13 cellular contexts compared by ENCODE assay signal in the genomic region with DNA sequence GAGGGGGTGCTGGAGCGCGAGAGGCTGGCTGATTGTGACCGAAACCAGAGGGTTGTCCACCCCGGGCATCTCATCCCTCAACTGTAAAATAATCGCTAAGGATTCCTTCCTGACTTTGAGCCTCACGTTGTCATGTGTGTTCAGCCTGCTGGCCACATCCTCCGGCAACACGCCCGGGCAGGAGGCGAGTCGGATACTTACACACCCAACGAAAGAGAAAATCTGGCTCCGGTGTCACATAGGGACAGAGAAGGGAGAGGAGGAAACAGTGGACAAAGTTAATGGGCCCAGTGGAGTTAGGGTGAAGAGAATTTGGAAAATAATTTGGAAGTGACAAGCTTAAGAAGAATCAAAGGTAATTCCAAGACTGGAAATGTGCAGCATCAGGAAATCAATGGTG. TPM values are rescaled to one million over a fixed set of nuclear protein-coding genes. Genes with fewer than 3 reads are reported as not detected.
DNase-seq lines count a peak whose midpoint lies in the region; ATAC-seq and TF ChIP-seq lines count a peak whose summit lies in the region.
"Had no signal": no experiment of that assay in that cellular context is flagged by ENCODE, and none has a peak within 500 bp of the region (broad histone marks: within the 10 kb centered on the region; RNA-seq: fewer than 3 reads in every experiment).

No MANE protein-coding gene starts in this region.

- peak overlapping the region; percentile 51 for H3K4me3 Mint-ChIP-seq in activated naive CD8-positive, alpha-beta T cell treated with anti-CD3 and anti-CD28 coated beads, Interleukin-2, amount 50 U/mL, for 24 hours
- H3K4me3 Mint-ChIP-seq in naive thymus-derived CD4-positive, alpha-beta T cell, result peak overlapping the region; percentile 66 to 87 (median 80)

- H3K27me3 ChIP-seq in heart right ventricle (peaks cover 51 to 98% (median 93%) of the 10 kb centered on the region in 7 donors), upper lobe of right lung (peaks cover 89% of the 10 kb centered on the region)
- peaks cover 12 to 42% of the 10 kb centered on the region in 2 donors for H3K27me3 ChIP-seq in naive thymus-derived CD4-positive, alpha-beta T cell (ENCODE audit: control insufficient read depth in 2 of 2, insufficient read depth in 2 of 2, low read length in 2 of 2)

- H3K4me3 ChIP-seq in heart right ventricle (peak overlapping the region in 8 of 10 donors; percentile 28 to 52 (median 46)), upper lobe of right lung (peak overlapping the region; percentile 38)
- H3K4me3 ChIP-seq in naive thymus-derived CD4-positive, alpha-beta T cell (ENCODE audit: low read length), result peak overlapping the region; percentile 28

- DNase-seq in heart right ventricle (no peak), Right ventricle myocardium inferior (ENCODE audit: missing footprints) (no peak), upper lobe of right lung (no peak), cortex of kidney (lab: John Stamatoyannopoulos, UW) (no peak)
- DNase-seq in activated naive CD8-positive, alpha-beta T cell treated with anti-CD3 and anti-CD28 coated beads, Interleukin-2, amount 50 U/mL, for 24 hours, result no peak
- DNase-seq in naive thymus-derived CD4-positive, alpha-beta T cell, result no peak
- DNase-seq: AML-193, SIG-M5 had no signal

- H3K4me1 ChIP-seq in heart right ventricle (peaks cover 8 to 34% (median 29%) of the 10 kb centered on the region in 9 donors), upper lobe of right lung (peaks cover 14% of the 10 kb centered on the region)
- peaks cover 10 to 32% of the 10 kb centered on the region in 2 donors for H3K4me1 ChIP-seq in naive thymus-derived CD4-positive, alpha-beta T cell (ENCODE audit: control insufficient read depth in 2 of 2, insufficient read depth in 2 of 2, low read length in 2 of 2)

- peaks cover 8% of the 10 kb centered on the region for H3K36me3 Mint-ChIP-seq in activated naive CD8-positive, alpha-beta T cell treated with anti-CD3 and anti-CD28 coated beads, Interleukin-2, amount 50 U/mL, for 24 hours (ENCODE audit: low read depth)
- peaks cover 0 to 13% (median 4%) of the 10 kb centered on the region in 5 donors for H3K36me3 Mint-ChIP-seq in naive thymus-derived CD4-positive, alpha-beta T cell

- no peaks in the 10 kb centered on the region for H3K36me3 ChIP-seq in heart right ventricle
- H3K36me3 ChIP-seq in naive thymus-derived CD4-positive, alpha-beta T cell (ENCODE audit: control insufficient read depth in 2 of 3, insufficient read depth in 3 of 3, low read length in 3 of 3), result no peaks in the 10 kb centered on the region
- no peaks in the 10 kb centered on the region for H3K36me3 ChIP-seq in upper lobe of right lung

- no peak overlapping the region for H3K27ac Mint-ChIP-seq in activated naive CD8-positive, alpha-beta T cell treated with anti-CD3 and anti-CD28 coated beads, Interleukin-2, amount 50 U/mL, for 24 hours
- H3K27ac Mint-ChIP-seq in naive thymus-derived CD4-positive, alpha-beta T cell, result peak overlapping the region in 2 of 9 donors; percentile 36 to 72

- no peaks in the 10 kb centered on the region for H3K9me3 Mint-ChIP-seq in activated naive CD8-positive, alpha-beta T cell treated with anti-CD3 and anti-CD28 coated beads, Interleukin-2, amount 50 U/mL, for 24 hours
- H3K9me3 Mint-ChIP-seq in naive thymus-derived CD4-positive, alpha-beta T cell, result peaks cover 0 to 6% (median 0%) of the 10 kb centered on the region in 11 donors

- ATAC-seq in heart right ventricle (no peak), Right ventricle myocardium inferior (no peak), upper lobe of right lung (no peak), HG03095 (IDR thresholded peaks at IDR 0.05; ENCODE audit: unreplicated experiment) (no peak), HG02610 (IDR thresholded peaks at IDR 0.05; ENCODE audit: unreplicated experiment) (no peak)
- ATAC-seq in activated naive CD8-positive, alpha-beta T cell treated with anti-CD3 and anti-CD28 coated beads, Interleukin-2, amount 50 U/mL, for 24 hours, result no peak
- no peak for ATAC-seq in naive thymus-derived CD4-positive, alpha-beta T cell

- H3K9me3 ChIP-seq in heart right ventricle, result no peaks in the 10 kb centered on the region
- H3K9me3 ChIP-seq in naive thymus-derived CD4-positive, alpha-beta T cell (ENCODE audit: control insufficient read depth in 2 of 3, low read length in 3 of 3), result no peaks in the 10 kb centered on the region
- no peaks in the 10 kb centered on the region for H3K9me3 ChIP-seq in upper lobe of right lung

- TF ChIP-seq CTCF in heart right ventricle (IDR thresholded peaks at IDR 0.05), result no peak
- TF ChIP-seq CTCF in upper lobe of right lung (IDR thresholded peaks at IDR 0.05), result no peak

- H3K27ac ChIP-seq in heart right ventricle (no peak overlapping the region), upper lobe of right lung (no peak overlapping the region)
- H3K27ac ChIP-seq in naive thymus-derived CD4-positive, alpha-beta T cell (ENCODE audit: low read depth, low read length), result no peak overlapping the region

- CTCF ChIA-PET in naive thymus-derived CD4-positive, alpha-beta T cell (lab: Charles Lee), result interaction anchor here (0.6 kb wide), 1 partner anchor 77 kb away, joined by 3 read pairs; no protein-coding TSS in a partner anchor

- POLR2A ChIA-PET in naive thymus-derived CD4-positive, alpha-beta T cell (lab: Charles Lee), result interaction anchor here (0.7 to 1.1 kb wide), 3 partner anchors 15 to 452 kb away, joined by 3 read pairs; no protein-coding TSS in a partner anchor

- H3K4me1 Mint-ChIP-seq in activated naive CD8-positive, alpha-beta T cell treated with anti-CD3 and anti-CD28 coated beads, Interleukin-2, amount 50 U/mL, for 24 hours, result peaks cover 20% of the 10 kb centered on the region
- peaks cover 9 to 25% (median 19%) of the 10 kb centered on the region in 7 donors for H3K4me1 Mint-ChIP-seq in naive thymus-derived CD4-positive, alpha-beta T cell

- intact Hi-C loops in heart right ventricle (cut with DNase I), result no loop called here
- intact Hi-C loops in Right ventricle myocardium inferior (cut with DNase I), result no loop called here
- intact Hi-C loops in naive thymus-derived CD4-positive, alpha-beta T cell (cut with micrococcal nuclease), result loop anchor here (1.0 kb wide), 2 partner anchors 9 to 13 kb away; partner anchors contain the start of genes AUP1 (in 2 of the 2), HTRA2 (in 2 of the 2) and PCGF1 (in 1 of the 2)
- intact Hi-C loops in upper lobe of right lung (cut with DNase I), result no loop called here

- 58 to 61% methylated on average over 13 of the region's 13 CpGs for WGBS in heart right ventricle, 2 donors

- peaks cover 73% of the 10 kb centered on the region for H3K27me3 Mint-ChIP-seq in activated naive CD8-positive, alpha-beta T cell treated with anti-CD3 and anti-CD28 coated beads, Interleukin-2, amount 50 U/mL, for 24 hours
- peaks cover 65 to 81% (median 76%) of the 10 kb centered on the region in 5 donors for H3K27me3 Mint-ChIP-seq in naive thymus-derived CD4-positive, alpha-beta T cell

RNA-seq across cellular contexts. Expression of gene TLX2, which starts 2.4 kb away (rescaled TPM):
- total RNA-seq in heart right ventricle (not detected), Right ventricle myocardium inferior (not detected), upper lobe of right lung (not detected)
- polyA plus RNA-seq in heart right ventricle, result not detected
- total RNA-seq in naive thymus-derived CD4-positive, alpha-beta T cell, result under 1 TPM in 2 of 5 experiments, not detected in 3; 0.34 to 0.66 TPM
- polyA plus RNA-seq in naive thymus-derived CD4-positive, alpha-beta T cell, result not detected
- total RNA-seq: Daoy, mesenteric fat pad, pulmonary artery endothelial cell had no signal

RNA-seq across cellular contexts. Expression of gene PCGF1, which starts 9.2 kb away (rescaled TPM):
- 10 to 100 TPM; 10.7 to 27.4 (median 14.9) TPM for total RNA-seq in heart right ventricle
- 10 to 100 TPM; 21.8 to 27.7 TPM for polyA plus RNA-seq in heart right ventricle
- 26.7 TPM for total RNA-seq in Right ventricle myocardium inferior
- 10 to 100 TPM; 25.7 to 37.0 (median 31.2) TPM for total RNA-seq in naive thymus-derived CD4-positive, alpha-beta T cell
- polyA plus RNA-seq in naive thymus-derived CD4-positive, alpha-beta T cell, result 10 to 100 TPM in 1 of 2 donors, 1 to 10 TPM in 1; 9.0 to 25.0 TPM
- 30.1 TPM for total RNA-seq in upper lobe of right lung

RNA-seq across cellular contexts. Expression of gene DQX1, which starts 9.4 kb away (rescaled TPM):
- total RNA-seq in heart right ventricle (under 1 TPM in 1 of 10 donors, not detected in 9; 0.65 TPM), Right ventricle myocardium inferior (not detected), upper lobe of right lung (not detected)
- under 1 TPM in 1 of 2 donors, not detected in 1; 0.03 TPM for polyA plus RNA-seq in heart right ventricle
- under 1 TPM; 0.13 to 0.95 (median 0.59) TPM for total RNA-seq in naive thymus-derived CD4-positive, alpha-beta T cell
- polyA plus RNA-seq in naive thymus-derived CD4-positive, alpha-beta T cell, result not detected
- total RNA-seq: mesenteric fat pad, pulmonary artery endothelial cell had no signal

RNA-seq across cellular contexts. Expression of gene AUP1, which starts 12.9 kb away (rescaled TPM):
- total RNA-seq in heart right ventricle (10 to 100 TPM; 31.4 to 74.2 (median 38.2) TPM), Right ventricle myocardium inferior (53.7 TPM), upper lobe of right lung (119 TPM)
- 100 to 1,000 TPM; 163 TPM for polyA plus RNA-seq in heart right ventricle
- total RNA-seq in naive thymus-derived CD4-positive, alpha-beta T cell, result 100 to 1,000 TPM; 121 to 160 (median 144) TPM
- polyA plus RNA-seq in naive thymus-derived CD4-positive, alpha-beta T cell, result 10 to 100 TPM; 69.7 to 73.6 TPM

RNA-seq across cellular contexts. Expression of gene HTRA2, which starts 13.1 kb away (rescaled TPM):
- total RNA-seq in heart right ventricle (10 to 100 TPM; 21.2 to 29.6 (median 24.9) TPM), Right ventricle myocardium inferior (29.2 TPM), upper lobe of right lung (31.4 TPM)
- polyA plus RNA-seq in heart right ventricle, result 10 to 100 TPM; 26.5 to 41.0 TPM
- total RNA-seq in naive thymus-derived CD4-positive, alpha-beta T cell, result 10 to 100 TPM; 16.9 to 46.2 (median 37.7) TPM
- 10 to 100 TPM; 22.4 to 22.6 TPM for polyA plus RNA-seq in naive thymus-derived CD4-positive, alpha-beta T cell

Comparison
In these comparisons a context has a peak if more than half of its experiments do, and no peak if none do; other contexts are left out.
1. intact Hi-C loops: an anchor here in naive thymus-derived CD4-positive, alpha-beta T cell (1.0 kb wide); none called in heart right ventricle, Right ventricle myocardium inferior and upper lobe of right lung.